2 cellular contexts compared by ENCODE assay signal in the genomic region with DNA sequence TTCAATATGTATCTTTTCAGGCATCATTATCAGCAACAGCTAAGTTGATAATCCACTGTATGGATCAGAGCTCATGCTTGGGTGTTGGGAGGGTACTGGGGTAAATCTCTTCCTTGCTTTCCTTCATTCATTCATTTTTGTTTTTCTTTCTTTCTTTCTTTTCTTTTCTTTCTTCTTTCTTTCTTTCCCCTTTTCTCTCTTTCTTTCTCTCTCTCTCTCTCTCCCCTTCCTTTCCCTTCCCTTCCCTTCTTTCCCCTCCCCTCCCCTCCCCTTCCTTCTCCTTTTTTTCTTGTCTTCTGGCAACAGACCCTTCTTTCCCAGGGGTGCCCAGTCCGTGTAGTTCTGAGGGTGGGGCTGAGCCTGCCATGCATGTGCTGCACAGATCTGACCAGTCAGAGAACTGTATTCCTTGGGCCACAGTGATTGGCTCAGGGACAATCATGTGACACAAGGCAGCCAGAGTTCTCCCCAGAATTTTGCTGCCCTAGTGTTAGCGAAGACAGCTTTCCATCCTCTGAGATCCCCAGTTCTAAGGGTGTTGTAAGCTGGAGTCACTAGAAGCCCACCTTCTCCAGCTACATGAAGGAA.
TF ChIP-seq lines count a peak whose summit lies in the region.

No MANE protein-coding gene starts in this region.

TF ChIP-seq in HepG2, 621 proteins besides CTCF, POLR2A, EP300 and RAD21:
- TF ChIP-seq ZNF121 (CRISPR knock-in tag; IDR thresholded peaks at IDR 0.05) (no peak), REPIN1 (CRISPR knock-in tag; IDR thresholded peaks at IDR 0.05; ENCODE audit: borderline replicate concordance, low read depth) (no peak), IKZF1 (IDR thresholded peaks at IDR 0.05) (no peak), ZBTB21 (CRISPR knock-in tag; IDR thresholded peaks at IDR 0.05) (no peak), BRD4 (CRISPR knock-in tag; IDR thresholded peaks at IDR 0.05) (no peak), MIER3 (CRISPR knock-in tag; IDR thresholded peaks at IDR 0.05; ENCODE audit: borderline replicate concordance) (no peak), HNRNPK (IDR thresholded peaks at IDR 0.05; ENCODE audit: low read depth, low read length, poor library complexity, severe bottlenecking) (peak; percentile 71), ZSCAN30 (CRISPR knock-in tag; IDR thresholded peaks at IDR 0.05) (no peak), SCMH1 (CRISPR knock-in tag; IDR thresholded peaks at IDR 0.05; ENCODE audit: borderline replicate concordance) (no peak), ZFP62 (CRISPR knock-in tag; IDR thresholded peaks at IDR 0.05) (no peak), KLF15 (CRISPR knock-in tag; IDR thresholded peaks at IDR 0.05; ENCODE audit: borderline replicate concordance) (no peak)
- TF ChIP-seq, protein P1, sequence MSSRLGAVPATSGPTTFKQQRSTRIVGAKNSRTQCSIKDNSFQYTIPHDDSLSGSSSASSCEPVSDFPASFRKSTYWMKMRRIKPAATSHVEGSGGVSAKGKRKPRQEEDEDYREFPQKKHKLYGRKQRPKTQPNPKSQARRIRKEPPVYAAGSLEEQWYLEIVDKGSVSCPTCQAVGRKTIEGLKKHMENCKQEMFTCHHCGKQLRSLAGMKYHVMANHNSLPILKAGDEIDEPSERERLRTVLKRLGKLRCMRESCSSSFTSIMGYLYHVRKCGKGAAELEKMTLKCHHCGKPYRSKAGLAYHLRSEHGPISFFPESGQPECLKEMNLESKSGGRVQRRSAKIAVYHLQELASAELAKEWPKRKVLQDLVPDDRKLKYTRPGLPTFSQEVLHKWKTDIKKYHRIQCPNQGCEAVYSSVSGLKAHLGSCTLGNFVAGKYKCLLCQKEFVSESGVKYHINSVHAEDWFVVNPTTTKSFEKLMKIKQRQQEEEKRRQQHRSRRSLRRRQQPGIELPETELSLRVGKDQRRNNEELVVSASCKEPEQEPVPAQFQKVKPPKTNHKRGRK (CRISPR knock-in tag; IDR thresholded peaks at IDR 0.05) = peak; percentile 91; the same call in 1 of the 2 replicates
- TF ChIP-seq, protein P2, sequence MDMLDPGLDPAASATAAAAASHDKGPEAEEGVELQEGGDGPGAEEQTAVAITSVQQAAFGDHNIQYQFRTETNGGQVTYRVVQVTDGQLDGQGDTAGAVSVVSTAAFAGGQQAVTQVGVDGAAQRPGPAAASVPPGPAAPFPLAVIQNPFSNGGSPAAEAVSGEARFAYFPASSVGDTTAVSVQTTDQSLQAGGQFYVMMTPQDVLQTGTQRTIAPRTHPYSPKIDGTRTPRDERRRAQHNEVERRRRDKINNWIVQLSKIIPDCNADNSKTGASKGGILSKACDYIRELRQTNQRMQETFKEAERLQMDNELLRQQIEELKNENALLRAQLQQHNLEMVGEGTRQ (IDR thresholded peaks at IDR 0.05; ENCODE audit: low read depth, low read length) = 0 out of 2 replicates have a peak, but pooled peaks have one; percentile 28
- TF ChIP-seq, protein P2 (CRISPR knock-in tag; IDR thresholded peaks at IDR 0.05; ENCODE audit: borderline replicate concordance) = no peak

TF ChIP-seq in SK-N-SH treated with all-trans-retinoic acid at 6 μM for 48 hours, 23 proteins besides CTCF, POLR2A, EP300 and RAD21:
- TF ChIP-seq, protein P3, sequence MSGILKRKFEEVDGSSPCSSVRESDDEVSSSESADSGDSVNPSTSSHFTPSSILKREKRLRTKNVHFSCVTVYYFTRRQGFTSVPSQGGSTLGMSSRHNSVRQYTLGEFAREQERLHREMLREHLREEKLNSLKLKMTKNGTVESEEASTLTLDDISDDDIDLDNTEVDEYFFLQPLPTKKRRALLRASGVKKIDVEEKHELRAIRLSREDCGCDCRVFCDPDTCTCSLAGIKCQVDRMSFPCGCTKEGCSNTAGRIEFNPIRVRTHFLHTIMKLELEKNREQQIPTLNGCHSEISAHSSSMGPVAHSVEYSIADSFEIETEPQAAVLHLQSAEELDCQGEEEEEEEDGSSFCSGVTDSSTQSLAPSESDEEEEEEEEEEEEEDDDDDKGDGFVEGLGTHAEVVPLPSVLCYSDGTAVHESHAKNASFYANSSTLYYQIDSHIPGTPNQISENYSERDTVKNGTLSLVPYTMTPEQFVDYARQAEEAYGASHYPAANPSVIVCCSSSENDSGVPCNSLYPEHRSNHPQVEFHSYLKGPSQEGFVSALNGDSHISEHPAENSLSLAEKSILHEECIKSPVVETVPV (CRISPR knock-in tag; IDR thresholded peaks at IDR 0.05) = no peak
- TF ChIP-seq ESRRG (CRISPR knock-in tag; IDR thresholded peaks at IDR 0.05) = no peak
- TF ChIP-seq BACH2 (CRISPR knock-in tag; IDR thresholded peaks at IDR 0.05; ENCODE audit: borderline replicate concordance) = no peak
- TF ChIP-seq TCF4 (CRISPR knock-in tag; IDR thresholded peaks at IDR 0.05; ENCODE audit: borderline replicate concordance) = no peak
- no peak for TF ChIP-seq TOX (CRISPR knock-in tag; IDR thresholded peaks at IDR 0.05; ENCODE audit: borderline replicate concordance)
- no peak for TF ChIP-seq ZNF70 (CRISPR knock-in tag; IDR thresholded peaks at IDR 0.05)
- TF ChIP-seq PPARA (CRISPR knock-in tag; IDR thresholded peaks at IDR 0.05; ENCODE audit: borderline replicate concordance) = no peak
- TF ChIP-seq ZNF565 (CRISPR knock-in tag; conservative IDR thresholded peaks at IDR 0.05; ENCODE audit: low read depth) = no peak
- TF ChIP-seq ZC3H10 (CRISPR knock-in tag; IDR thresholded peaks at IDR 0.05) = no peak
- no peak for TF ChIP-seq RARB (CRISPR knock-in tag; IDR thresholded peaks at IDR 0.05)
